In genomic region chr2:225042800-225043167, GRCh38 we compare ENCODE assay signal across 10 cellular contexts. TPM values are rescaled to one million over a fixed set of nuclear protein-coding genes. Genes with fewer than 3 reads are reported as not detected.
A peak's percentile ranks its signal among the peaks of the same experiment; 100 is the strongest.
DNase-seq lines count a peak whose midpoint lies in the region; ATAC-seq, FAIRE-seq and TF ChIP-seq lines count a peak whose summit lies in the region.
"Had no signal": no experiment of that assay in that cellular context is flagged by ENCODE, and none has a peak within 500 bp of the region (broad histone marks: within the 10 kb centered on the region; RNA-seq: fewer than 3 reads in every experiment).

No MANE protein-coding gene starts in this region.

- H3K27ac ChIP-seq in PC-9, result no peak overlapping the region
- H3K27ac ChIP-seq in endothelial cell of umbilical vein (ENCODE audit: insufficient read depth, low read depth, low read length), result no peak overlapping the region
- H3K27ac ChIP-seq in psoas muscle, result no peak overlapping the region

- DNase-seq in Calu3 (no peak), PC-9 (no peak), endothelial cell of umbilical vein (ENCODE audit: low read depth, low spot score) (no peak), psoas muscle (no peak), NCI-H2107 (lab: John Stamatoyannopoulos, UW) (no peak), DMS79 (lab: John Stamatoyannopoulos, UW) (no peak)
- DNase-seq: KBM-7 had no signal

- TF ChIP-seq POLR2A in endothelial cell of umbilical vein (IDR thresholded peaks at IDR 0.05; ENCODE audit: low read depth, low read length), result no peak

- H3K9me3 Mint-ChIP-seq in Calu3 (ENCODE audit: low read depth, unreplicated experiment), result no peaks in the 10 kb centered on the region

- peaks cover 64% of the 10 kb centered on the region for H3K27me3 ChIP-seq in PC-9 (ENCODE audit: insufficient read depth, low read depth)
- H3K27me3 ChIP-seq in endothelial cell of umbilical vein (ENCODE audit: control insufficient read depth in 2 of 2, insufficient read depth in 2 of 2, low read length in 2 of 2), result peaks cover 26 to 40% of the 10 kb centered on the region in 2 experiments
- peaks cover 0 to 9% (median 4%) of the 10 kb centered on the region in 3 donors for H3K27me3 ChIP-seq in psoas muscle (ENCODE audit: insufficient read depth in 3 of 3, low read length in 2 of 3)

- peaks cover 20% of the 10 kb centered on the region for H3K36me3 Mint-ChIP-seq in Calu3 (ENCODE audit: insufficient read depth, unreplicated experiment)

- POLR2A ChIA-PET in PC-9 (lab: Charles Lee; ENCODE audit: unreplicated experiment), result interaction anchor here (0.7 kb wide), 1 partner anchor 26 kb away, joined by 20 read pairs; no protein-coding TSS in a partner anchor
- POLR2A ChIA-PET in endothelial cell of umbilical vein (lab: Charles Lee), result no interaction called here

- H3K4me1 ChIP-seq in PC-9 (replicated peaks; ENCODE audit: insufficient read depth), result no peaks in the 10 kb centered on the region
- H3K4me1 ChIP-seq in endothelial cell of umbilical vein (ENCODE audit: control insufficient read depth, extremely low read depth, insufficient read depth, low read length), result peaks cover 6% of the 10 kb centered on the region
- peaks cover 5% of the 10 kb centered on the region for H3K4me1 ChIP-seq in psoas muscle

- WGBS in psoas muscle, 3 donors, result 12 to 17% (median 13%) methylated on average over 13 of the region's 13 CpGs

- no peaks in the 10 kb centered on the region for H3K9me2 ChIP-seq in PC-9 (ENCODE audit: insufficient read depth)

- ATAC-seq in psoas muscle, result no peak
- no peak for ATAC-seq in GM19452 (IDR thresholded peaks at IDR 0.05; ENCODE audit: unreplicated experiment)
- ATAC-seq in GM18517 (IDR thresholded peaks at IDR 0.05; ENCODE audit: unreplicated experiment), result no peak

- no peak overlapping the region for H3K27ac Mint-ChIP-seq in Calu3 (ENCODE audit: unreplicated experiment)

- FAIRE-seq in endothelial cell of umbilical vein (lab: Jason Lieb, UNC), result no peak
- FAIRE-seq: urothelium cell line had no signal

- H3F3A ChIP-seq in PC-9 (ENCODE audit: insufficient read depth, low read depth), result no peaks in the 10 kb centered on the region

- peaks cover 17% of the 10 kb centered on the region for H3K4me1 Mint-ChIP-seq in Calu3 (ENCODE audit: low read depth, unreplicated experiment)

- dilution Hi-C loops in endothelial cell of umbilical vein (cut with MboI; ENCODE audit: extremely low pct_ligation_motif_present, low sequenced_read_pairs), result no loop called here

- H3K36me3 ChIP-seq in PC-9 (ENCODE audit: low read depth), result no peaks in the 10 kb centered on the region
- H3K36me3 ChIP-seq in endothelial cell of umbilical vein (ENCODE audit: control insufficient read depth in 2 of 2, extremely low read depth in 1 of 2, insufficient read depth in 2 of 2, low read length in 2 of 2), result no peaks in the 10 kb centered on the region
- H3K36me3 ChIP-seq in psoas muscle (ENCODE audit: insufficient read depth in 1 of 2, low read depth in 1 of 2), result no peaks in the 10 kb centered on the region

- H2AFZ ChIP-seq in PC-9, result no peak overlapping the region
- peak overlapping the region; percentile 77 for H2AFZ ChIP-seq in endothelial cell of umbilical vein (ENCODE audit: low read depth, low read length)

- TF ChIP-seq CTCF in Calu3 (IDR thresholded peaks at IDR 0.05; ENCODE audit: unreplicated experiment) (no peak), PC-9 (conservative IDR thresholded peaks at IDR 0.05) (no peak), endothelial cell of umbilical vein (IDR thresholded peaks at IDR 0.05; ENCODE audit: extremely low read depth in 1 of 2, insufficient read depth in 1 of 2, low read depth in 1 of 2, low read length in 2 of 2) (no peak), psoas muscle (IDR thresholded peaks at IDR 0.05) (no peak)

- CTCF ChIA-PET in Calu3 (lab: Charles Lee), result no interaction called here
- CTCF ChIA-PET in PC-9 (lab: Charles Lee), result interaction anchor here (0.6 to 0.7 kb wide), 2 partner anchors 429 to 1320 kb away, joined by 3 read pairs; no protein-coding TSS in a partner anchor
- CTCF ChIA-PET in endothelial cell of umbilical vein (lab: Charles Lee), result interaction anchor here (0.8 kb wide), 1 partner anchor 271 kb away, joined by 3 read pairs; no protein-coding TSS in a partner anchor

- H3K4me3 Mint-ChIP-seq in Calu3 (ENCODE audit: low read depth, unreplicated experiment), result peak overlapping the region; percentile 79

- peak overlapping the region; percentile 53; the same call in 1 of the 2 replicates for H3K4me3 ChIP-seq in PC-9
- H3K4me3 ChIP-seq in endothelial cell of umbilical vein (replicated peaks in 1 of 3; ENCODE audit: insufficient read depth in 1 of 3, low read depth in 1 of 3, low read length in 3 of 3), result peak overlapping the region; percentile 11 to 50 (median 31)
- peak overlapping the region; percentile 77 for H3K4me3 ChIP-seq in psoas muscle

- BruUV-seq in Calu3 (replicated peaks; lab: Mats Ljungman, UMichigan), result no TSS peak
- BruUV-seq in PC-9 (replicated peaks; lab: Mats Ljungman, UMichigan), result no TSS peak
- BruUV-seq in endothelial cell of umbilical vein (replicated peaks; lab: Mats Ljungman, UMichigan), result no TSS peak

- H3K9ac ChIP-seq in endothelial cell of umbilical vein (replicated peaks; ENCODE audit: extremely low read depth, insufficient read depth, low read length), result no peak overlapping the region

- H4K20me1 ChIP-seq in PC-9 (ENCODE audit: insufficient read depth), result no peaks in the 10 kb centered on the region
- H4K20me1 ChIP-seq in endothelial cell of umbilical vein (replicated peaks; ENCODE audit: control insufficient read depth, extremely low read depth, insufficient read depth, low read length), result no peaks in the 10 kb centered on the region

- H3K4me2 ChIP-seq in PC-9 (peak overlapping the region; percentile 67), endothelial cell of umbilical vein (ENCODE audit: insufficient read depth, low read length) (peak overlapping the region; percentile 40)

- H3K27me3 Mint-ChIP-seq in Calu3 (ENCODE audit: unreplicated experiment), result peaks cover 18% of the 10 kb centered on the region

- H3K79me2 ChIP-seq in PC-9 (ENCODE audit: low read depth), result no peaks in the 10 kb centered on the region
- H3K79me2 ChIP-seq in endothelial cell of umbilical vein (ENCODE audit: control insufficient read depth, insufficient read depth, low read length), result no peaks in the 10 kb centered on the region

- no peaks in the 10 kb centered on the region for H3K9me1 ChIP-seq in endothelial cell of umbilical vein (replicated peaks; ENCODE audit: control insufficient read depth, extremely low read depth, insufficient read depth, low read length)

- intact Hi-C loops in Calu3 (cut with micrococcal nuclease; ENCODE audit: unreplicated experiment) (no loop called here), PC-9 (cut with micrococcal nuclease; ENCODE audit: unreplicated experiment) (loop anchor here (2.0 to 5.0 kb wide), 2 partner anchors 60 to 80 kb away; no protein-coding TSS in a partner anchor), endothelial cell of umbilical vein (cut with micrococcal nuclease) (no loop called here), psoas muscle (cut with DNase I) (no loop called here)

- H3K9me3 ChIP-seq in PC-9 (ENCODE audit: insufficient read depth, low read depth), result no peaks in the 10 kb centered on the region
- H3K9me3 ChIP-seq in endothelial cell of umbilical vein (replicated peaks; ENCODE audit: control insufficient read depth, insufficient read depth, low read length), result no peaks in the 10 kb centered on the region
- H3K9me3 ChIP-seq in psoas muscle, result no peaks in the 10 kb centered on the region

TF ChIP-seq in endothelial cell of umbilical vein, 7 proteins besides CTCF, POLR2A, EP300 and RAD21:
- TF ChIP-seq POLR2AphosphoS5 (IDR thresholded peaks at IDR 0.05; ENCODE audit: insufficient read depth, low read depth, low read length) (no peak), FOS (IDR thresholded peaks at IDR 0.05; ENCODE audit: borderline replicate concordance, insufficient read depth, low read length) (no peak), EZH2 (IDR thresholded peaks at IDR 0.05; ENCODE audit: borderline replicate concordance, low read depth, low read length, severe bottlenecking) (no peak), JUN (IDR thresholded peaks at IDR 0.05; ENCODE audit: borderline replicate concordance, insufficient read depth, insufficient read length, low read depth) (no peak), GATA2 (IDR thresholded peaks at IDR 0.05; ENCODE audit: insufficient read depth, insufficient read length, low read depth, low read length) (no peak), MAX (IDR thresholded peaks at IDR 0.05; ENCODE audit: insufficient read depth, insufficient read length) (no peak), MYC (IDR thresholded peaks at IDR 0.05; ENCODE audit: low read depth, low read length) (no peak)

RNA-seq across cellular contexts. Expression of gene DOCK10, which starts 0.5 kb away (rescaled TPM):
- 7.2 and 11.9 TPM in 2 replicates for total RNA-seq in Calu3 (2022)
- total RNA-seq in PC-9 (2021), result 28.9 and 33.6 TPM in 2 replicates
- total RNA-seq in endothelial cell of umbilical vein, result 19.4 and 23.0 TPM in 2 replicates
- 5.8 and 6.1 TPM in 2 replicates for polyA plus RNA-seq in endothelial cell of umbilical vein
- 12.7 and 14.3 TPM in 2 replicates for polyA plus RNA-seq in endothelial cell of umbilical vein (2011; cell fraction: cytosol; rRNA removed)
- 25.6 and 36.2 TPM in 2 replicates for polyA plus RNA-seq in endothelial cell of umbilical vein (2011; cell fraction: nucleus; rRNA removed)
- 13.3 and 26.3 TPM in 2 replicates for polyA plus RNA-seq in endothelial cell of umbilical vein (2012)
- 17.8 and 30.8 TPM in 2 replicates for polyA minus RNA-seq in endothelial cell of umbilical vein
- not detected for polyA minus RNA-seq in endothelial cell of umbilical vein (2011; cell fraction: cytosol; rRNA and poly(A)+ RNA removed)
- polyA minus RNA-seq in endothelial cell of umbilical vein (2011; cell fraction: nucleus; rRNA and poly(A)+ RNA removed), result 41.4 and 78.5 TPM in 2 replicates
- total RNA-seq in psoas muscle, result 1 to 10 TPM in 3 of 4 donors, under 1 TPM in 1; 0.54 to 4.4 (median 2.7) TPM
- 1 to 10 TPM in 1 of 3 donors, under 1 TPM in 2; 0.17 to 1.0 (median 0.32) TPM for polyA plus RNA-seq in psoas muscle
